In the genomic region with DNA sequence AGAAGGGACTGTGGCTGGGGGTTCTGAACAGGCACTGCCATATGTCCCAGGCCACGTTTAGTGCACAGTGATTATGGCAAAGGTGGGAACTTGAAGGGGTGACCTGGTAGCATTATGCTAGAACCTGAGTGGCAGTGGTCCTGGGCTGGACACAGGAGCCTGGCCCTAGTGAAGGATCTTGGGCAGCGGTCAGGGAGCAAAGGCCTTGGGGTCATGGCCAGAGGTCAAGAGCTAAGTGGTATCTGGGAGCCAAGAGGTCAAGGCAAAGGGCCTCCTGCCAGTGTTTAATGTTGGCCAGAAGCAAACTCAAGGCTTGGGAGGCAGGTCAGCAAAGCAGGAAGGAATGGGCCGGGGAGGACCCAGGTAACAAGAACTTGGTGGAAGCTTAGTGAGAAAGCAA, we compare ENCODE assay signal across 22 cellular contexts.
"Had no signal": no experiment of that assay in that cellular context is flagged by ENCODE, and none has a peak within 500 bp of the region (broad histone marks: within the 10 kb centered on the region; RNA-seq: fewer than 3 reads in every experiment).

No MANE protein-coding gene starts in this region.

- H3K9me3 Mint-ChIP-seq: IgD-negative memory B cell had no signal

- ATAC-seq: K562, Panc1, PC-3, Right ventricle myocardium inferior, SK-N-SH treated with all-trans-retinoic acid at 6 μM for 48 hours had no signal

- H3K36me3 Mint-ChIP-seq: IgD-negative memory B cell had no signal

- H3K9me3 ChIP-seq: MG63, SJCRH30 had no signal

- H3K9ac ChIP-seq: KMS-11 had no signal

- H3K4me3 ChIP-seq: K562, MG63, SJCRH30 had no signal

- H3K36me3 ChIP-seq: MG63, SJCRH30 had no signal

- H3K4me2 ChIP-seq: KMS-11 had no signal

- H3K4me3 Mint-ChIP-seq: IgD-negative memory B cell had no signal

- H3K4me1 Mint-ChIP-seq: IgD-negative memory B cell had no signal

- H3K27me3 ChIP-seq: MG63 had no signal

- H3K27ac ChIP-seq: KMS-11, RWPE1, SJCRH30 had no signal

- DNase-seq: MG63, NCI-H1092, NCI-H1105 treated with DMSO at 0.1 percent for 48 hours, NCI-H1417 treated with DMSO at 0.1 percent for 48 hours, NCI-H146, NCI-H1694 treated with DMSO at 0.1 percent for 48 hours, NCI-H1930, NCI-H2081, NCI-H2107, NCI-H2227 treated with DMSO at 0.1 percent for 48 hours, NCI-H526 treated with DMSO at 0.1 percent for 48 hours, NCI-H748 treated with DMSO at 0.1 percent for 48 hours, PC-3, SHP77 treated with DMSO at 0.1 percent for 48 hours, SJCRH30 had no signal

- FAIRE-seq: K562 had no signal

- H3K4me1 ChIP-seq: SJCRH30 had no signal

- H3K27me3 Mint-ChIP-seq: IgD-negative memory B cell had no signal
